1 cellular context compared by ENCODE assay signal in the genomic region with DNA sequence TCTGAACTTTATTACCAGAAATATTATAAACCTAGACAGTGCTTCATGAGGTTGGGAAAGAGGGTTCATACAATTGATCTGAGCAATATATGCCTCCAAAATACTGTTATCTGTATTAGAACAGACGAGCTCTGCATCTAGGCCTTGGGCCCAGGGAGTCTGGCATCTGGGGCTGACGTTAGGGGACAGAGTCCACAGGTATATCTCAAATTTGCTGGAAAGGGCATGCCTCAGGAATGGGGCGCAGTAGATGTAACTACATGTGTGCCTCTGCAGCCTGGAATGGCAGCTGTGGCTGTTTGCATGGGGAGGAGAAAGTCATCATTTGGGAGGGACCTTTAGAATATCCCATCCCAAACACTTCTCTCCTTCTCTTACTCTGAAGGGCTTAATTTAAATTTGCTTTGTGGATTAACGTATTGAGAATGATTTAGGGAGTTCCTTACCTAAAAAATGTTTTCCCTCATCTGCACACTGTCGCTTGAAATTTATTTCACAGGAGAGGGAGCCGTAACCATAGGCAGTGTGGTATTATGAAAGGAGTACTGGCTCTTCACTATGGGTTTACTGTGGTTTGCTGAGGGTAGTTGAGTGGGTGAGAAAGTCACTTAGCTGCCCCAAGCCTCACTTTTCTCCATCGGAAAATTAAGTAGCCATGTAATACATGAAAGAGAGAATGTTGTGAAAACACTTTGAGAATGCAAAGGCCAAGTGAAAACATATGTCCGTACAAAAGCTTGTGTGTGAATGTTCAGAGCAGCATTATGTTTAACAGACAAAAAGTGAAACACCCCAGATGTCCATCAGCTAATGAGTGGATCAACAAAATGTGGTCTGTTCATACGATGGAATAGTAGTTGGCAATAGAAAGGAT.
TF ChIP-seq lines count a peak whose summit lies in the region.

No MANE protein-coding gene starts in this region.

TF ChIP-seq in K562, 482 proteins besides CTCF, POLR2A, EP300 and RAD21:
- TF ChIP-seq ETV1 (tag; conservative IDR thresholded peaks at IDR 0.05; ENCODE audit: low read depth) (no peak), POU5F1 (IDR thresholded peaks at IDR 0.05; ENCODE audit: borderline replicate concordance, low read depth, low read length, partially characterized antibody) (no peak), HMG20B (CRISPR knock-in tag; IDR thresholded peaks at IDR 0.05) (no peak), SIX5 (IDR thresholded peaks at IDR 0.05; ENCODE audit: borderline replicate concordance in 1 of 2, insufficient read depth in 1 of 2, low read depth in 1 of 2, low read length in 2 of 2) (no peak), BRD9 (IDR thresholded peaks at IDR 0.05; ENCODE audit: low read depth, partially characterized antibody) (no peak), KLF1 (tag; IDR thresholded peaks at IDR 0.05) (no peak)
- TF ChIP-seq, protein P1, sequence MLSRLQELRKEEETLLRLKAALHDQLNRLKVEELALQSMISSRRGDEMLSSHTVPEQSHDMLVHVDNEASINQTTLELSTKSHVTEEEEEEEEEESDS (CRISPR knock-in tag; IDR thresholded peaks at IDR 0.05): no peak
